16 cellular contexts compared by ENCODE assay signal in genomic region chr7:143405158-143405557, GRCh38. TPM values are rescaled to one million over a fixed set of nuclear protein-coding genes. Genes with fewer than 3 reads are reported as not detected.
DNase-seq lines count a peak whose midpoint lies in the region; ATAC-seq lines count a peak whose summit lies in the region.
"Had no signal": no experiment of that assay in that cellular context is flagged by ENCODE, and none has a peak within 500 bp of the region (broad histone marks: within the 10 kb centered on the region; RNA-seq: fewer than 3 reads in every experiment).

No MANE protein-coding gene starts in this region.

- H3K9me3 Mint-ChIP-seq in CD4-positive, alpha-beta memory T cell, result peaks cover 0 to 2% (median 0%) of the 10 kb centered on the region in 8 donors
- no peaks in the 10 kb centered on the region for H3K9me3 Mint-ChIP-seq in naive thymus-derived CD8-positive, alpha-beta T cell

- CTCF ChIA-PET in CD4-positive, alpha-beta memory T cell (lab: Charles Lee; ENCODE audit: partially characterized antibody), result interaction anchor here (0.7 to 9.8 kb wide), 10 partner anchors 11 to 165 kb away, joined by 3 to 129 read pairs (median 6); partner anchors contain the start of gene ZYX

- intact Hi-C loops in CD4-positive, alpha-beta memory T cell (cut with micrococcal nuclease), result no loop called here

- H3K4me3 Mint-ChIP-seq in CD4-positive, alpha-beta memory T cell, result peak overlapping the region in 5 of 8 donors; percentile 13 to 62 (median 50)
- peak overlapping the region in 8 of 10 donors; percentile 6 to 98 (median 94) for H3K4me3 Mint-ChIP-seq in naive thymus-derived CD8-positive, alpha-beta T cell

- H3K27ac ChIP-seq in CD4-positive, alpha-beta memory T cell (ENCODE audit: low read depth, low read length), result no peak overlapping the region
- peak overlapping the region; percentile 15; the same call in 1 of the 2 replicates for H3K27ac ChIP-seq in HUES6 (ENCODE audit: low read depth, low read length)
- H3K27ac ChIP-seq: brain microvascular endothelial cell, gastrocnemius medialis, psoas muscle had no signal

- peaks cover 43 to 71% (median 55%) of the 10 kb centered on the region in 4 donors for H3K4me1 Mint-ChIP-seq in CD4-positive, alpha-beta memory T cell
- H3K4me1 Mint-ChIP-seq in naive thymus-derived CD8-positive, alpha-beta T cell, result peaks cover 48 to 84% (median 75%) of the 10 kb centered on the region in 4 donors

- no peak overlapping the region for H3K9ac ChIP-seq in HUES6 (ENCODE audit: low read length)

- H3K36me3 Mint-ChIP-seq in CD4-positive, alpha-beta memory T cell, result peaks cover 7 to 21% of the 10 kb centered on the region in 2 donors
- peaks cover 0 to 44% (median 6%) of the 10 kb centered on the region in 3 donors for H3K36me3 Mint-ChIP-seq in naive thymus-derived CD8-positive, alpha-beta T cell

- DNase-seq in CD4-positive, alpha-beta memory T cell, result no peak
- DNase-seq in epidermal melanocyte (ENCODE audit: insufficient read length, low spot score), result peak; percentile 44
- DNase-seq in naive thymus-derived CD8-positive, alpha-beta T cell, result no peak
- DNase-seq in occipital lobe (lab: John Stamatoyannopoulos, UW), result no peak
- DNase-seq in 8988T, result no peak
- no peak for DNase-seq in dermis blood vessel endothelial cell
- DNase-seq: activated naive CD4-positive, alpha-beta T cell; brain microvascular endothelial cell; DMS79 treated with DMSO at 0.1 percent for 48 hours; gastrocnemius medialis; NCI-H2107; psoas muscle had no signal

- no peaks in the 10 kb centered on the region for H3K27me3 ChIP-seq in CD4-positive, alpha-beta memory T cell (ENCODE audit: insufficient read depth, low read length)
- no peaks in the 10 kb centered on the region for H3K27me3 ChIP-seq in HUES6 (ENCODE audit: control insufficient read depth, insufficient read depth, low read length)
- H3K27me3 ChIP-seq: brain microvascular endothelial cell, gastrocnemius medialis had no signal

- H3K4me3 ChIP-seq in CD4-positive, alpha-beta memory T cell (ENCODE audit: low read length in 2 of 2), result no peak overlapping the region
- H3K4me3 ChIP-seq in HUES6 (ENCODE audit: low read depth, low read length), result no peak overlapping the region; the same call in 1 of the 2 replicates
- H3K4me3 ChIP-seq: gastrocnemius medialis, psoas muscle had no signal

- H3K27me3 Mint-ChIP-seq in CD4-positive, alpha-beta memory T cell, result no peaks in the 10 kb centered on the region
- H3K27me3 Mint-ChIP-seq in naive thymus-derived CD8-positive, alpha-beta T cell, result peaks cover 0 to 5% (median 0%) of the 10 kb centered on the region in 5 donors

- ATAC-seq in naive thymus-derived CD8-positive, alpha-beta T cell, result no peak
- ATAC-seq in GM21381 (IDR thresholded peaks at IDR 0.05; ENCODE audit: unreplicated experiment), result no peak
- ATAC-seq: gastrocnemius medialis, psoas muscle had no signal

- peak overlapping the region in 4 of 7 donors; percentile 30 to 76 (median 63) for H3K27ac Mint-ChIP-seq in CD4-positive, alpha-beta memory T cell
- peak overlapping the region; percentile 25 to 98 (median 81) for H3K27ac Mint-ChIP-seq in naive thymus-derived CD8-positive, alpha-beta T cell

- POLR2A ChIA-PET in CD4-positive, alpha-beta memory T cell (lab: Charles Lee; ENCODE audit: partially characterized antibody), result interaction anchor here (1.1 to 10.9 kb wide), 5 partner anchors 12 to 154 kb away, joined by 3 to 215 read pairs (median 3); partner anchors contain the start of gene ZYX
- POLR2A ChIA-PET in naive thymus-derived CD8-positive, alpha-beta T cell (lab: Charles Lee), result interaction anchor here (0.6 to 11.1 kb wide), 5 partner anchors 12 to 916 kb away, joined by 3 to 184 read pairs (median 44); partner anchors contain the start of gene ZYX

- H3K9me3 ChIP-seq in CD4-positive, alpha-beta memory T cell (ENCODE audit: control insufficient read depth in 1 of 2, low read length in 2 of 2), result no peaks in the 10 kb centered on the region
- no peaks in the 10 kb centered on the region for H3K9me3 ChIP-seq in HUES6 (ENCODE audit: control insufficient read depth, insufficient read depth, low read depth, low read length)
- H3K9me3 ChIP-seq: gastrocnemius medialis, psoas muscle had no signal

- H3K4me1 ChIP-seq in CD4-positive, alpha-beta memory T cell (ENCODE audit: insufficient read depth, low read length), result peaks cover 48% of the 10 kb centered on the region
- H3K4me1 ChIP-seq in HUES6 (ENCODE audit: control insufficient read depth, insufficient read depth, low read length), result peaks cover 42% of the 10 kb centered on the region
- H3K4me1 ChIP-seq: gastrocnemius medialis, psoas muscle had no signal

- no peaks in the 10 kb centered on the region for H3K36me3 ChIP-seq in CD4-positive, alpha-beta memory T cell (ENCODE audit: insufficient read depth, low read length)
- peaks cover 42% of the 10 kb centered on the region for H3K36me3 ChIP-seq in HUES6 (ENCODE audit: control insufficient read depth, insufficient read depth, low read length)
- H3K36me3 ChIP-seq: brain microvascular endothelial cell, gastrocnemius medialis had no signal

RNA-seq across cellular contexts. Expression of gene EPHA1, which starts 3.5 kb away (rescaled TPM):
- total RNA-seq in CD4-positive, alpha-beta memory T cell, result 10 to 100 TPM; 30.7 to 34.4 TPM
- 10 to 100 TPM in 1 of 2 donors, 1 to 10 TPM in 1; 4.2 to 14.4 TPM for polyA plus RNA-seq in CD4-positive, alpha-beta memory T cell
- 10 to 100 TPM; 44.8 to 44.9 TPM for total RNA-seq in naive thymus-derived CD8-positive, alpha-beta T cell
- 10 to 100 TPM; 10.1 to 37.1 (median 16.2) TPM for polyA plus RNA-seq in naive thymus-derived CD8-positive, alpha-beta T cell
- total RNA-seq in occipital lobe, result not detected
- 0.09 TPM in 1 of 2 replicates, not detected in the other for total RNA-seq in dermis blood vessel endothelial cell
- total RNA-seq: gastrocnemius medialis had no signal

RNA-seq across cellular contexts. Expression of gene ZYX, which starts 24.0 kb away (rescaled TPM):
- total RNA-seq in CD4-positive, alpha-beta memory T cell, result 100 to 1,000 TPM; 145 to 148 TPM
- 100 to 1,000 TPM in 1 of 2 donors, 10 to 100 TPM in 1; 55.7 to 145 TPM for polyA plus RNA-seq in CD4-positive, alpha-beta memory T cell
- 100 to 1,000 TPM; 138 to 151 TPM for total RNA-seq in naive thymus-derived CD8-positive, alpha-beta T cell
- 100 to 1,000 TPM in 1 of 3 donors, 10 to 100 TPM in 2; 58.6 to 142 (median 82.6) TPM for polyA plus RNA-seq in naive thymus-derived CD8-positive, alpha-beta T cell
- total RNA-seq in occipital lobe, result 9.4 TPM
- 26.2 and 57.2 TPM in 2 replicates for total RNA-seq in dermis blood vessel endothelial cell

RNA-seq across cellular contexts. Expression of gene TAS2R60, which starts 38.1 kb away (rescaled TPM):
- 1 to 10 TPM in 1 of 2 experiments, under 1 TPM in 1; 0.36 to 1.4 TPM for total RNA-seq in CD4-positive, alpha-beta memory T cell
- polyA plus RNA-seq in CD4-positive, alpha-beta memory T cell, result under 1 TPM; 0.89 to 0.94 TPM
- 1 to 10 TPM in 1 of 2 experiments, under 1 TPM in 1; 0.96 to 1.0 TPM for total RNA-seq in naive thymus-derived CD8-positive, alpha-beta T cell
- polyA plus RNA-seq in naive thymus-derived CD8-positive, alpha-beta T cell, result under 1 TPM in 1 of 3 donors, not detected in 2; 0.23 TPM
- total RNA-seq in occipital lobe (not detected), dermis blood vessel endothelial cell (not detected in 2 replicates)
- total RNA-seq: gastrocnemius medialis, mucosa of gallbladder, psoas muscle had no signal
- polyA plus RNA-seq: BJ, psoas muscle had no signal

RNA-seq across cellular contexts. Expression of gene FAM131B, which starts 42.6 kb away (rescaled TPM):
- under 1 TPM; 0.61 to 0.97 TPM for total RNA-seq in CD4-positive, alpha-beta memory T cell
- not detected for polyA plus RNA-seq in CD4-positive, alpha-beta memory T cell
- total RNA-seq in naive thymus-derived CD8-positive, alpha-beta T cell, result 1 to 10 TPM in 1 of 2 experiments, under 1 TPM in 1; 0.78 to 1.2 TPM
- polyA plus RNA-seq in naive thymus-derived CD8-positive, alpha-beta T cell, result 1 to 10 TPM in 1 of 3 donors, under 1 TPM in 2; 0.44 to 1.1 (median 0.54) TPM
- total RNA-seq in occipital lobe, result 91.1 TPM
- total RNA-seq in dermis blood vessel endothelial cell, result 0.23 and 0.51 TPM in 2 replicates

Comparison
In these comparisons a context has a peak if more than half of its experiments do, and no peak if none do; other contexts are left out.
1. RNA of gene EPHA1, which starts 3.5 kb away (total RNA-seq): 44.8 to 44.9 TPM in naive thymus-derived CD8-positive, alpha-beta T cell and 30.7 to 34.4 TPM in CD4-positive, alpha-beta memory T cell; not detected in occipital lobe (single experiment) and 0.09 TPM in dermis blood vessel endothelial cell; every median in the first group is over 10 times any median in the second.